In genomic region chr18:9494778-9495302, GRCh38 we compare ENCODE assay signal across 9 cellular contexts. TPM values are rescaled to one million over a fixed set of nuclear protein-coding genes. Genes with fewer than 3 reads are reported as not detected.
DNase-seq lines count a peak whose midpoint lies in the region; ATAC-seq and TF ChIP-seq lines count a peak whose summit lies in the region.
"Had no signal": no experiment of that assay in that cellular context is flagged by ENCODE, and none has a peak within 500 bp of the region (broad histone marks: within the 10 kb centered on the region; RNA-seq: fewer than 3 reads in every experiment).

No MANE protein-coding gene starts in this region.

- peak; percentile 65 for DNase-seq in GM12864 (ENCODE audit: low read depth)
- peak; percentile 42 for DNase-seq in LHCN-M2 (ENCODE audit: low read depth)
- DNase-seq in glomerular visceral epithelial cell (ENCODE audit: extremely low spot score) = peak; percentile 30
- DNase-seq in DMS79 (lab: John Stamatoyannopoulos, UW) = no peak
- DNase-seq in NCI-H146 treated with DMSO at 0.1 percent for 48 hours (lab: John Stamatoyannopoulos, UW; ENCODE audit: unreplicated experiment) = no peak
- DNase-seq in stimulated activated CD4-positive, alpha-beta T cell treated with anti-CD3 and anti-CD28 coated beads, Interleukin-4, amount 100 ng/mL, for 1 hour = no peak
- DNase-seq: colonic mucosa had no signal

- peak; percentile 91 for ATAC-seq in GM21737 (IDR thresholded peaks at IDR 0.05; ENCODE audit: unreplicated experiment)
- ATAC-seq in GM21723 (IDR thresholded peaks at IDR 0.05; ENCODE audit: unreplicated experiment) = no peak

- no peak overlapping the region for H3K4me3 ChIP-seq in GM12864 (ENCODE audit: low read depth, low read length)
- H3K4me3 ChIP-seq: colonic mucosa had no signal

- TF ChIP-seq CTCF in GM12864 (IDR thresholded peaks at IDR 0.05; ENCODE audit: low read depth, low read length, missing control alignments) = no peak

RNA-seq across cellular contexts. Expression of gene RALBP1, which starts 19.5 kb away (rescaled TPM):
- total RNA-seq in LHCN-M2 (2014; rRNA removed) = 67.3 and 70.8 TPM in 2 replicates
- polyA plus RNA-seq in LHCN-M2 (2012) = 34.6 TPM

Comparison
In these comparisons a context has a peak if more than half of its experiments do, and no peak if none do; other contexts are left out.
1. DNase-seq: peak in GM12864 (single experiment), LHCN-M2 (single experiment) and glomerular visceral epithelial cell (single experiment); none in DMS79 (single experiment), NCI-H146 treated with DMSO at 0.1 percent for 48 hours (single experiment) and stimulated activated CD4-positive, alpha-beta T cell treated with anti-CD3 and anti-CD28 coated beads, Interleukin-4, amount 100 ng/mL, for 1 hour (single experiment).